ENCODE assay signal across 3 cellular contexts in the genomic region with DNA sequence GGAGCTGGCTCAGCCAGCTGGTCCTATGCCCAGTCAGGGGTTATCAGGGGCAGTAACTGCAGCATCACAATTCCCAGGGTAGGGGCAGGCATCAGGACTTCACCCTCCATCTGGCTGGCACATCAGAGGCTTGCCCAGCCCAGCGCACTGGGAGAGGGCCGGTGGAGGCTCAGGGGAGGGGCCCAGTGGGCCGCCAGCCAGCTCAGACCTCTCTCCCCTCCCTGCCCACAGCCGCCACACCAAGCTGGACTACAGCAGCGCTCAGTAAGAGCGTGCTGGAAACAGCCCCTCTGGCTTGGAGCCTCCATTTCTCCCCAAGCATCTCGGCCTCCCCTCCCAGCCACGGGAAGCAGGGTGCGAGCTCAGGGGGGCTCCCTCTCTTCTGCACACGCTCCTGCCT.
TF ChIP-seq lines count a peak whose summit lies in the region.

No MANE protein-coding gene starts in this region.

TF ChIP-seq in IMR-90, 13 proteins besides CTCF, POLR2A, EP300 and RAD21:
- no peak for TF ChIP-seq MXI1 (IDR thresholded peaks at IDR 0.05; ENCODE audit: borderline replicate concordance, low read depth, low read length)
- TF ChIP-seq MAFK (IDR thresholded peaks at IDR 0.05; ENCODE audit: low read depth, low read length), result no peak
- no peak for TF ChIP-seq SMC3 (IDR thresholded peaks at IDR 0.05; ENCODE audit: low read depth, low read length)
- no peak for TF ChIP-seq BHLHE40 (IDR thresholded peaks at IDR 0.05; ENCODE audit: low read depth, low read length)
- TF ChIP-seq FOS (IDR thresholded peaks at IDR 0.05; ENCODE audit: low read depth, low read length), result no peak
- TF ChIP-seq RCOR1 (IDR thresholded peaks at IDR 0.05; ENCODE audit: insufficient replicate concordance, low read length), result no peak
- TF ChIP-seq NFE2L2 (IDR thresholded peaks at IDR 0.05; ENCODE audit: low read depth, low read length), result no peak
- no peak for TF ChIP-seq USF2 (IDR thresholded peaks at IDR 0.05; ENCODE audit: low read depth, low read length)

TF ChIP-seq in H1, 55 proteins besides CTCF, POLR2A, EP300 and RAD21:
- TF ChIP-seq RNF2 (IDR thresholded peaks at IDR 0.05; ENCODE audit: borderline replicate concordance, low read depth, low read length, missing control alignments, poor library complexity, severe bottlenecking), result no peak
- TF ChIP-seq CHD7 (IDR thresholded peaks at IDR 0.05; ENCODE audit: insufficient replicate concordance, low read length), result no peak
- TF ChIP-seq TCF12 (IDR thresholded peaks at IDR 0.05; ENCODE audit: low read depth, low read length), result no peak
- no peak for TF ChIP-seq NANOG (IDR thresholded peaks at IDR 0.05; ENCODE audit: insufficient read depth, low read depth, low read length, poor library complexity, severe bottlenecking)
- no peak for TF ChIP-seq BRCA1 (IDR thresholded peaks at IDR 0.05; ENCODE audit: low read depth, low read length)
- no peak for TF ChIP-seq CBX8 (IDR thresholded peaks at IDR 0.05; ENCODE audit: borderline replicate concordance, low read depth, low read length)
- TF ChIP-seq CEBPB (IDR thresholded peaks at IDR 0.05; ENCODE audit: low read depth, low read length), result no peak
- no peak for TF ChIP-seq CREB1 (IDR thresholded peaks at IDR 0.05)
- TF ChIP-seq KDM4A (IDR thresholded peaks at IDR 0.05; ENCODE audit: low read depth, low read length, severe bottlenecking), result no peak
- TF ChIP-seq KDM5A (IDR thresholded peaks at IDR 0.05; ENCODE audit: low read length), result no peak
- no peak for TF ChIP-seq RBBP5 (IDR thresholded peaks at IDR 0.05; ENCODE audit: borderline replicate concordance, low read depth, low read length)
- TF ChIP-seq TBP (IDR thresholded peaks at IDR 0.05; ENCODE audit: low read depth, low read length), result no peak
- no peak for TF ChIP-seq MAX (IDR thresholded peaks at IDR 0.05)
- TF ChIP-seq KDM1A (IDR thresholded peaks at IDR 0.05; ENCODE audit: borderline replicate concordance, low read length), result no peak
- no peak for TF ChIP-seq SUZ12 (IDR thresholded peaks at IDR 0.05; ENCODE audit: low read length)
- TF ChIP-seq FOSL1 (IDR thresholded peaks at IDR 0.05; ENCODE audit: insufficient read depth, low read depth, low read length), result no peak

TF ChIP-seq in WTC11, 78 proteins besides CTCF, POLR2A, EP300 and RAD21:
- TF ChIP-seq, protein P1, sequence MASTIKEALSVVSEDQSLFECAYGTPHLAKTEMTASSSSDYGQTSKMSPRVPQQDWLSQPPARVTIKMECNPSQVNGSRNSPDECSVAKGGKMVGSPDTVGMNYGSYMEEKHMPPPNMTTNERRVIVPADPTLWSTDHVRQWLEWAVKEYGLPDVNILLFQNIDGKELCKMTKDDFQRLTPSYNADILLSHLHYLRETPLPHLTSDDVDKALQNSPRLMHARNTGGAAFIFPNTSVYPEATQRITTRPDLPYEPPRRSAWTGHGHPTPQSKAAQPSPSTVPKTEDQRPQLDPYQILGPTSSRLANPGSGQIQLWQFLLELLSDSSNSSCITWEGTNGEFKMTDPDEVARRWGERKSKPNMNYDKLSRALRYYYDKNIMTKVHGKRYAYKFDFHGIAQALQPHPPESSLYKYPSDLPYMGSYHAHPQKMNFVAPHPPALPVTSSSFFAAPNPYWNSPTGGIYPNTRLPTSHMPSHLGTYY (CRISPR knock-in tag; IDR thresholded peaks at IDR 0.05), result no peak
- TF ChIP-seq ZNF425 (CRISPR knock-in tag; conservative IDR thresholded peaks at IDR 0.05) (no peak), GRHL2 (CRISPR knock-in tag; IDR thresholded peaks at IDR 0.05; ENCODE audit: insufficient replicate concordance, severe bottlenecking) (no peak), TEAD4 (CRISPR knock-in tag; IDR thresholded peaks at IDR 0.05) (no peak), MYBL2 (CRISPR knock-in tag; IDR thresholded peaks at IDR 0.05) (no peak)
